ENCODE assay signal across 29 cellular contexts in the genomic region with DNA sequence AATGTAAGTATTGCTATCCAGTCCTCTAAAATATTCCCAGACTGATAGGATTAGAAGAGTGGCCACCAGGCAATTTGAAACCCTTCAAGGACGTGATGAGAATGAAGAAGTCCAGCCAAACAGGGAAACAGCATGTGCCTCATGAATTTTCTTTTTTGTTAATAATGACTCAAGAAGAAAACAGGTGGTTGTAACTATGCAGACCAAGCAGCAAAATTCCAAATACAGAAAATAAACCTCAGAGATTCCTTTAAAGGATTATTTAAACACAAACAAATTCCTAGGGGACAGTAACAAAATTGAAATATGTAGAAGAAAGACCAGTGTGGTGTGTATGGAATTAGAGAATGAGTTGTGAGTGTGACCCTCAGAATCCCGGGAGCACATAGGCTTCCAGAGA.
DNase-seq lines count a peak whose midpoint lies in the region; ATAC-seq, FAIRE-seq and TF ChIP-seq lines count a peak whose summit lies in the region.
"Had no signal": no experiment of that assay in that cellular context is flagged by ENCODE, and none has a peak within 500 bp of the region (broad histone marks: within the 10 kb centered on the region; RNA-seq: fewer than 3 reads in every experiment).

No MANE protein-coding gene starts in this region.

- FAIRE-seq in endothelial cell of umbilical vein (lab: Jason Lieb, UNC): no peak
- FAIRE-seq: endometrium, GM12878, islet of Langerhans had no signal

- intact Hi-C loops in endothelial cell of umbilical vein (cut with micrococcal nuclease) (no loop called here), psoas muscle (cut with DNase I) (loop anchor here (2.0 to 10.0 kb wide), 3 partner anchors 38 to 264 kb away; no protein-coding TSS in a partner anchor)

- no peaks in the 10 kb centered on the region for H3K79me2 ChIP-seq in endothelial cell of umbilical vein (ENCODE audit: control insufficient read depth, insufficient read depth, low read length)
- H3K79me2 ChIP-seq: hepatocyte had no signal

- H3K4me2 ChIP-seq in endothelial cell of umbilical vein (ENCODE audit: insufficient read depth, low read length): peak overlapping the region; percentile 31
- H3K4me2 ChIP-seq: hepatocyte had no signal

- 6 to 44% (median 22%) methylated on average over 2 of the region's 2 CpGs for WGBS in psoas muscle, 3 donors

- no peak for TF ChIP-seq POLR2A in endothelial cell of umbilical vein (IDR thresholded peaks at IDR 0.05; ENCODE audit: low read depth, low read length)

- BruUV-seq in endothelial cell of umbilical vein (replicated peaks; lab: Mats Ljungman, UMichigan): no TSS peak

- CTCF ChIA-PET in endothelial cell of umbilical vein (lab: Charles Lee): interaction anchor here (1.0 kb wide), 1 partner anchor 108 kb away, joined by 3 read pairs; no protein-coding TSS in a partner anchor

- no peaks in the 10 kb centered on the region for H3K9me3 ChIP-seq in endothelial cell of umbilical vein (replicated peaks; ENCODE audit: control insufficient read depth, insufficient read depth, low read length)
- H3K9me3 ChIP-seq in psoas muscle: no peaks in the 10 kb centered on the region
- H3K9me3 ChIP-seq: colonic mucosa, right lobe of liver, suprapubic skin, vagina had no signal

- H3K9me1 ChIP-seq in endothelial cell of umbilical vein (replicated peaks; ENCODE audit: control insufficient read depth, extremely low read depth, insufficient read depth, low read length): no peaks in the 10 kb centered on the region

- ATAC-seq in psoas muscle: no peak
- no peak for ATAC-seq in GM18498 (IDR thresholded peaks at IDR 0.05; ENCODE audit: unreplicated experiment)
- ATAC-seq: stimulated activated effector memory CD8-positive, alpha-beta T cell treated with anti-CD3 and anti-CD28 coated beads, Interleukin-12 subunit alpha, Interleukin-12 subunit beta, amount 100 ng/mL, for 72 hours had no signal

- POLR2A ChIA-PET in endothelial cell of umbilical vein (lab: Charles Lee): no interaction called here

- H3K36me3 ChIP-seq in endothelial cell of umbilical vein (ENCODE audit: control insufficient read depth in 2 of 2, extremely low read depth in 1 of 2, insufficient read depth in 2 of 2, low read length in 2 of 2) (no peaks in the 10 kb centered on the region), psoas muscle (ENCODE audit: insufficient read depth in 1 of 2, low read depth in 1 of 2) (no peaks in the 10 kb centered on the region)
- H3K36me3 ChIP-seq: brain microvascular endothelial cell, colonic mucosa, right lobe of liver, suprapubic skin, vagina had no signal

- H4K20me1 ChIP-seq in endothelial cell of umbilical vein (replicated peaks; ENCODE audit: control insufficient read depth, extremely low read depth, insufficient read depth, low read length): no peaks in the 10 kb centered on the region

- dilution Hi-C loops in endothelial cell of umbilical vein (cut with MboI; ENCODE audit: extremely low pct_ligation_motif_present, low sequenced_read_pairs): no loop called here

- H3K27me3 ChIP-seq in endothelial cell of umbilical vein (ENCODE audit: control insufficient read depth in 2 of 2, insufficient read depth in 2 of 2, low read length in 2 of 2): no peaks in the 10 kb centered on the region
- no peaks in the 10 kb centered on the region for H3K27me3 ChIP-seq in psoas muscle (ENCODE audit: insufficient read depth in 3 of 3, low read length in 2 of 3)
- H3K27me3 ChIP-seq: brain microvascular endothelial cell, colonic mucosa, hepatocyte, right lobe of liver, suprapubic skin, vagina had no signal

- H3K4me1 ChIP-seq in endothelial cell of umbilical vein (ENCODE audit: control insufficient read depth, extremely low read depth, insufficient read depth, low read length) (peaks cover 31% of the 10 kb centered on the region), psoas muscle (peaks cover 52% of the 10 kb centered on the region)
- H3K4me1 ChIP-seq: colonic mucosa had no signal

- H3K4me3 ChIP-seq in AG10803 (ENCODE audit: low read length): no peak overlapping the region
- H3K4me3 ChIP-seq in endothelial cell of umbilical vein (replicated peaks in 1 of 3; ENCODE audit: insufficient read depth in 1 of 3, low read depth in 1 of 3, low read length in 3 of 3): no peak overlapping the region
- H3K4me3 ChIP-seq in psoas muscle: no peak overlapping the region
- H3K4me3 ChIP-seq: colonic mucosa, GM12878, hepatocyte, right lobe of liver, suprapubic skin, vagina had no signal

- H2AFZ ChIP-seq in endothelial cell of umbilical vein (ENCODE audit: low read depth, low read length): peak overlapping the region; percentile 48
- H2AFZ ChIP-seq: hepatocyte had no signal

- no peak overlapping the region for H3K9ac ChIP-seq in endothelial cell of umbilical vein (replicated peaks; ENCODE audit: extremely low read depth, insufficient read depth, low read length)

- TF ChIP-seq CTCF in AG10803 (conservative IDR thresholded peaks at IDR 0.05; ENCODE audit: low read length) (no peak), endothelial cell of umbilical vein (IDR thresholded peaks at IDR 0.05; ENCODE audit: extremely low read depth in 1 of 2, insufficient read depth in 1 of 2, low read depth in 1 of 2, low read length in 2 of 2) (no peak), psoas muscle (IDR thresholded peaks at IDR 0.05) (no peak)

- H3K27ac ChIP-seq in endothelial cell of umbilical vein (ENCODE audit: insufficient read depth, low read depth, low read length): peak overlapping the region; percentile 96
- H3K27ac ChIP-seq in psoas muscle: peak overlapping the region; percentile 86
- H3K27ac ChIP-seq: colonic mucosa, hepatocyte, right lobe of liver, suprapubic skin, vagina had no signal

- DNase-seq in AG10803 (ENCODE audit: low read depth) (peak; percentile 82), HS-27A (ENCODE audit: low read depth) (peak; percentile 19), endothelial cell of umbilical vein (ENCODE audit: low read depth, low spot score) (peak; percentile 19), psoas muscle (no peak), GF-D8 (lab: John Stamatoyannopoulos, UW) (no peak), iPS-NIHi7 (ENCODE audit: extremely low spot score) (no peak), SW 1271 (lab: John Stamatoyannopoulos, UW) (no peak)
- DNase-seq: activated B cell treated with CpG ODN at 0.5 μM for 24 hours; activated CD4-positive, alpha-beta memory T cell treated with anti-CD3 and anti-CD28 coated beads, Interleukin-2, amount 10 ng/mL, durations not matched to agents 7 days and 5 days; activated T-cell treated with anti-CD3 and anti-CD28 coated beads, Interleukin-2, amount 50 U/mL, for 1 hour; CD4-positive, alpha-beta memory T cell; colonic mucosa; GDM1; H7; NCI-H1105 treated with DMSO at 0.1 percent for 48 hours; NCI-H2081 treated with DMSO at 0.1 percent for 48 hours; NCI-H524 treated with DMSO at 0.1 percent for 48 hours; occipital lobe; right lobe of liver; T1000 had no signal

TF ChIP-seq in endothelial cell of umbilical vein, 7 proteins besides CTCF, POLR2A, EP300 and RAD21:
- TF ChIP-seq JUN (IDR thresholded peaks at IDR 0.05; ENCODE audit: borderline replicate concordance, insufficient read depth, insufficient read length, low read depth) (no peak), EZH2 (IDR thresholded peaks at IDR 0.05; ENCODE audit: borderline replicate concordance, low read depth, low read length, severe bottlenecking) (no peak), GATA2 (IDR thresholded peaks at IDR 0.05; ENCODE audit: insufficient read depth, insufficient read length, low read depth, low read length) (no peak), MYC (IDR thresholded peaks at IDR 0.05; ENCODE audit: low read depth, low read length) (no peak)
- TF ChIP-seq, protein P1, sequence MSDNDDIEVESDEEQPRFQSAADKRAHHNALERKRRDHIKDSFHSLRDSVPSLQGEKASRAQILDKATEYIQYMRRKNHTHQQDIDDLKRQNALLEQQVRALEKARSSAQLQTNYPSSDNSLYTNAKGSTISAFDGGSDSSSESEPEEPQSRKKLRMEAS (IDR thresholded peaks at IDR 0.05; ENCODE audit: insufficient read depth, insufficient read length): no peak
TF ChIP-seq in endothelial cell of umbilical vein: peak in this region for 0.

Comparison
In these comparisons a context has a peak if more than half of its experiments do, and no peak if none do; other contexts are left out.
1. DNase-seq: peak in AG10803 (single experiment), HS-27A (single experiment) and endothelial cell of umbilical vein (single experiment); none in psoas muscle (0 of 2), GF-D8 (single experiment), iPS-NIHi7 (single experiment) and SW 1271 (0 of 2).